Comparison of ENCODE assay signal across 13 cellular contexts in the genomic region with DNA sequence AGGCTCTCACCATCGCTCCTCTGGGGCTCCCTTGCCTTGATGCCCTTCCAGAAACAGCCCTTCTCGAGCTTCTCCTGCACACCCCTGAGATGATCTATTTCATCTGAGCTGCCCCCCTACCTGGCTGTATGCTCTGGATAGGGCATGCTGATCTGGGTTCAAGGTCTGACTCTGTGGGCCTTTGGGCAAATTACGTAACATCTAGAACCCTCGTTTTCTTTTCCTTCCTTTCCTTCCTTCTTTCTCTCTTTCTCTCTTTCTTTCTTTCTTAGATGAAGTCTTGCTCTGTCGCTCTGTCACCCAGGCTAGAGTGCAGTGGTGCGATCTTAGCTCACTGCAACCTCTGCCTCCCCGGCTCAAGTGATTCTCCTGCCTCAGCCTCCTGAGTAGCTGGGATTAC. TPM values are rescaled to one million over a fixed set of nuclear protein-coding genes. Genes with fewer than 3 reads are reported as not detected.
DNase-seq lines count a peak whose midpoint lies in the region; ATAC-seq and TF ChIP-seq lines count a peak whose summit lies in the region.
"Had no signal": no experiment of that assay in that cellular context is flagged by ENCODE, and none has a peak within 500 bp of the region (broad histone marks: within the 10 kb centered on the region; RNA-seq: fewer than 3 reads in every experiment).

No MANE protein-coding gene starts in this region.

- intact Hi-C loops in activated CD4-positive, alpha-beta T cell treated with anti-CD3 and anti-CD28 coated beads, Interleukin-2, amount 10 ng/mL, durations not matched to agents 24 days and 14 days (cut with micrococcal nuclease), result loop anchor here (2.0 kb wide), 1 partner anchor 36 kb away; no protein-coding TSS in a partner anchor
- intact Hi-C loops in OCI-LY7 (cut with micrococcal nuclease; ENCODE audit: unreplicated experiment) (no loop called here), colonic mucosa (cut with DNase I) (no loop called here), spleen (cut with DNase I; ENCODE audit: low total_unique reads) (no loop called here)

- no peaks in the 10 kb centered on the region for H3K27me3 Mint-ChIP-seq in activated CD4-positive, alpha-beta T cell treated with anti-CD3 and anti-CD28 coated beads, Interleukin-2, amount 10 ng/mL, durations not matched to agents 24 days and 14 days

- POLR2A ChIA-PET in OCI-LY7 (lab: Charles Lee), result interaction anchor here (0.5 to 0.6 kb wide), 2 partner anchors 52 to 58 kb away, joined by 3 to 4 read pairs; no protein-coding TSS in a partner anchor

- 68 to 82% (median 78%) methylated on average over 7 of the region's 7 CpGs for WGBS in spleen, 5 donors

- no TSS peak for BruUV-seq in OCI-LY7 (replicated peaks; lab: Mats Ljungman, UMichigan)

- DNase-seq in activated CD4-positive, alpha-beta T cell treated with anti-CD3 and anti-CD28 coated beads, Interleukin-2, amount 10 ng/mL, durations not matched to agents 24 days and 14 days, result no peak
- no peak for DNase-seq in activated CD4-positive, alpha-beta T cell treated with anti-CD3 and anti-CD28 coated beads, Interleukin-2, amount 50 U/mL, for 1 hour
- DNase-seq in OCI-LY7 (ENCODE audit: low spot score), result no peak
- DNase-seq in colonic mucosa, result no peak
- DNase-seq in spleen, result no peak
- DNase-seq in middle frontal gyrus (ENCODE audit: extremely low spot score, low spot score), result no peak
- no peak for DNase-seq in omental fat pad (ENCODE audit: low spot score)
- DNase-seq in NCI-H774 (lab: John Stamatoyannopoulos, UW), result no peak
- DNase-seq: caudate nucleus, NCI-H82, SIG-M5 had no signal

- no peak for ATAC-seq in omental fat pad (ENCODE audit: low FRiP score)

- no peak overlapping the region for H3K4me3 ChIP-seq in OCI-LY7 (ENCODE audit: low read depth, low read length, poor library complexity, severe bottlenecking)
- H3K4me3 ChIP-seq in colonic mucosa, result no peak overlapping the region
- no peak overlapping the region for H3K4me3 ChIP-seq in spleen
- H3K4me3 ChIP-seq: transverse colon had no signal

- peak overlapping the region; percentile 95 for H3K27ac Mint-ChIP-seq in activated CD4-positive, alpha-beta T cell treated with anti-CD3 and anti-CD28 coated beads, Interleukin-2, amount 10 ng/mL, durations not matched to agents 24 days and 14 days

- peak overlapping the region; percentile 79 for H3K4me3 Mint-ChIP-seq in activated CD4-positive, alpha-beta T cell treated with anti-CD3 and anti-CD28 coated beads, Interleukin-2, amount 10 ng/mL, durations not matched to agents 24 days and 14 days

- H4K20me1 ChIP-seq in OCI-LY7 (ENCODE audit: insufficient read depth, low read length), result no peaks in the 10 kb centered on the region

- no peaks in the 10 kb centered on the region for H3K79me2 ChIP-seq in OCI-LY7 (ENCODE audit: insufficient read depth, low read depth, low read length)

- H3K4me1 Mint-ChIP-seq in activated CD4-positive, alpha-beta T cell treated with anti-CD3 and anti-CD28 coated beads, Interleukin-2, amount 10 ng/mL, durations not matched to agents 24 days and 14 days, result peaks cover 75% of the 10 kb centered on the region

- H3K36me3 Mint-ChIP-seq in activated CD4-positive, alpha-beta T cell treated with anti-CD3 and anti-CD28 coated beads, Interleukin-2, amount 10 ng/mL, durations not matched to agents 24 days and 14 days (ENCODE audit: low read depth), result peaks cover 17% of the 10 kb centered on the region

- H3K4me1 ChIP-seq in OCI-LY7 (ENCODE audit: insufficient read depth, low read length, poor library complexity, severe bottlenecking) (peaks cover 18% of the 10 kb centered on the region), colonic mucosa (peaks cover 7% of the 10 kb centered on the region), spleen (peaks cover 18 to 58% (median 27%) of the 10 kb centered on the region in 6 donors)

- peak overlapping the region; percentile 54 for H3K4me2 ChIP-seq in OCI-LY7 (ENCODE audit: low read length)

- CTCF ChIA-PET in OCI-LY7 (lab: Charles Lee; ENCODE audit: unreplicated experiment), result no interaction called here

- no peaks in the 10 kb centered on the region for H3K9me2 ChIP-seq in OCI-LY7 (ENCODE audit: insufficient read depth, low read length)

- no peak for TF ChIP-seq CTCF in OCI-LY7 (conservative IDR thresholded peaks at IDR 0.05; ENCODE audit: low read length)
- TF ChIP-seq CTCF in colonic mucosa (IDR thresholded peaks at IDR 0.05), result no peak
- TF ChIP-seq CTCF in spleen (IDR thresholded peaks at IDR 0.05 in 8 of 11, conservative IDR thresholded peaks at IDR 0.05 in 3 of 11), result no peak
- TF ChIP-seq CTCF in omental fat pad (IDR thresholded peaks at IDR 0.05), result no peak

- TF ChIP-seq POLR2A in spleen (IDR thresholded peaks at IDR 0.05), result no peak

- H2AFZ ChIP-seq in OCI-LY7 (ENCODE audit: low read length), result peak overlapping the region; percentile 88

- H3K9me3 ChIP-seq in OCI-LY7 (ENCODE audit: low read length) (no peaks in the 10 kb centered on the region), colonic mucosa (no peaks in the 10 kb centered on the region), spleen (no peaks in the 10 kb centered on the region)
- H3K9me3 ChIP-seq: transverse colon had no signal

- H3K27me3 ChIP-seq in colonic mucosa (no peaks in the 10 kb centered on the region), spleen (replicated peaks in 1 of 7) (no peaks in the 10 kb centered on the region)
- H3K27me3 ChIP-seq: transverse colon had no signal

- no peak overlapping the region for H3K9ac ChIP-seq in colonic mucosa (ENCODE audit: low read depth in 2 of 2, low read length in 2 of 2)

- no peaks in the 10 kb centered on the region for H3K9me3 Mint-ChIP-seq in activated CD4-positive, alpha-beta T cell treated with anti-CD3 and anti-CD28 coated beads, Interleukin-2, amount 10 ng/mL, durations not matched to agents 24 days and 14 days

- no peak overlapping the region for H3K27ac ChIP-seq in OCI-LY7 (ENCODE audit: low read depth, low read length, poor library complexity, severe bottlenecking)
- peak overlapping the region; percentile 29 for H3K27ac ChIP-seq in colonic mucosa
- H3K27ac ChIP-seq in spleen, result peak overlapping the region in 6 of 8 donors; percentile 40 to 82 (median 67)
- H3K27ac ChIP-seq: transverse colon had no signal

- H3K36me3 ChIP-seq in OCI-LY7 (ENCODE audit: insufficient read depth, low read length) (no peaks in the 10 kb centered on the region), colonic mucosa (no peaks in the 10 kb centered on the region), spleen (no peaks in the 10 kb centered on the region)
- H3K36me3 ChIP-seq: transverse colon had no signal

RNA-seq across cellular contexts. Expression of a gene that starts 20.3 kb away (rescaled TPM):
- total RNA-seq in activated CD4-positive, alpha-beta T cell treated with anti-CD3 and anti-CD28 coated beads, Interleukin-2, amount 10 ng/mL, durations not matched to agents 24 days and 14 days, result 13.1 and 16.8 TPM in 2 replicates
- 0.18 and 0.22 TPM in 2 replicates for total RNA-seq in OCI-LY7 (2014; rRNA removed; shearing (Covaris generic))
- total RNA-seq in OCI-LY7 (2022) (0.66 and 0.97 TPM in 2 replicates), colonic mucosa (10 to 100 TPM in 1 of 2 donors, 1 to 10 TPM in 1; 8.8 to 20.4 TPM), spleen (1 to 10 TPM in 1 of 7 donors, under 1 TPM in 5, not detected in 1; 0.14 to 1.3 (median 0.41) TPM), omental fat pad (1 to 10 TPM in 2 of 4 donors, not detected in 2; 1.8 to 2.1 TPM)
- under 1 TPM; 0.15 to 0.45 (median 0.21) TPM for polyA plus RNA-seq in spleen
- total RNA-seq: LHCN-M2 had no signal

RNA-seq across cellular contexts. Expression of a gene that starts 37.9 kb away (rescaled TPM):
- 113 and 117 TPM in 2 replicates for total RNA-seq in activated CD4-positive, alpha-beta T cell treated with anti-CD3 and anti-CD28 coated beads, Interleukin-2, amount 10 ng/mL, durations not matched to agents 24 days and 14 days
- not detected in 2 replicates for total RNA-seq in OCI-LY7 (2014; rRNA removed; shearing (Covaris generic))
- total RNA-seq in OCI-LY7 (2022) (not detected in 2 replicates), colonic mucosa (100 to 1,000 TPM; 182 to 291 TPM), spleen (100 to 1,000 TPM; 287 to 537 (median 336) TPM), omental fat pad (100 to 1,000 TPM; 352 to 633 (median 429) TPM)
- 100 to 1,000 TPM in 2 of 3 donors, 10 to 100 TPM in 1; 49.3 to 131 (median 107) TPM for polyA plus RNA-seq in spleen

Comparison
In these comparisons a context has a peak if more than half of its experiments do, and no peak if none do; other contexts are left out.
1. RNA of a gene that starts 37.9 kb away (total RNA-seq): 352 to 633 TPM in omental fat pad, 287 to 537 TPM in spleen, 182 to 291 TPM in colonic mucosa and 113 to 117 TPM in activated CD4-positive, alpha-beta T cell treated with anti-CD3 and anti-CD28 coated beads, Interleukin-2, amount 10 ng/mL, durations not matched to agents 24 days and 14 days; not detected in OCI-LY7; every median in the first group is over 100 times any median in the second.